Comparison of ENCODE assay signal across 23 cellular contexts in the genomic region with DNA sequence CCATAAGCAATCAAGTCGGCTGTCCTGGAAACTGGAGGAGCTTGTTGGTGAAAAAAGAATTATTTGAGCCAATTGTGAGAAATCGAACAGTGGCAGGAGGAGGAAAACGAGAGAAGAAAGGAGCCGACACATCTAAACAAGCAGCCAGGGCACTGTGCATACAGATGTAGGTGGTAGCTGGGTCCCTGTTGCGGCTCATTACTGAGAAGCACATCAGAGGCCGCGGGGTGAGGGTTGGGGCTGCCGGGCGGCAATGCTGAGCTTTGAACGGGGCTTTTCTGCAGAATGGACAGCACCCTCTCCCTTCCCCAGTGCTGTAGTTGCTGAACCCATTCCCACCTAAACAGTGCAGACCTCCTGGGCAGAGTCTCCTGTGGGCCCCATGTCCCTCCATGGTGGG. TPM values are rescaled to one million over a fixed set of nuclear protein-coding genes. Genes with fewer than 3 reads are reported as not detected.
"Had no signal": no experiment of that assay in that cellular context is flagged by ENCODE, and none has a peak within 500 bp of the region (broad histone marks: within the 10 kb centered on the region; RNA-seq: fewer than 3 reads in every experiment).

No MANE protein-coding gene starts in this region.

- DNase-seq: IMR-90, NCI-H1417 treated with DMSO at 0.1 percent for 48 hours, NCI-H146, NCI-H1694 treated with DMSO at 0.1 percent for 48 hours, NCI-H2029, NCI-H2081 treated with DMSO at 0.1 percent for 48 hours, NCI-H2171, NCI-H226, NCI-H446, NCI-H510A, NCI-H524 treated with DMSO at 0.1 percent for 48 hours, NCI-H69, NCI-H774, PC-3, SHP77 had no signal

- ATAC-seq: HepG2, Panc1, PC-3, SK-N-SH treated with all-trans-retinoic acid at 6 μM for 48 hours had no signal

- H3K27ac ChIP-seq: RWPE1 had no signal

RNA-seq across cellular contexts. Expression of a gene that starts 10.8 kb away (rescaled TPM):
- total RNA-seq: HepG2, HT1080, IMR-90, LHCN-M2, MCF 10A, OCI-LY7, PC-3 had no signal

RNA-seq across cellular contexts. Expression of a gene that starts 46.3 kb away (rescaled TPM):
- total RNA-seq: HT1080, OCI-LY7, PC-3 had no signal
